Comparison of ENCODE assay signal across 9 cellular contexts in the genomic region with DNA sequence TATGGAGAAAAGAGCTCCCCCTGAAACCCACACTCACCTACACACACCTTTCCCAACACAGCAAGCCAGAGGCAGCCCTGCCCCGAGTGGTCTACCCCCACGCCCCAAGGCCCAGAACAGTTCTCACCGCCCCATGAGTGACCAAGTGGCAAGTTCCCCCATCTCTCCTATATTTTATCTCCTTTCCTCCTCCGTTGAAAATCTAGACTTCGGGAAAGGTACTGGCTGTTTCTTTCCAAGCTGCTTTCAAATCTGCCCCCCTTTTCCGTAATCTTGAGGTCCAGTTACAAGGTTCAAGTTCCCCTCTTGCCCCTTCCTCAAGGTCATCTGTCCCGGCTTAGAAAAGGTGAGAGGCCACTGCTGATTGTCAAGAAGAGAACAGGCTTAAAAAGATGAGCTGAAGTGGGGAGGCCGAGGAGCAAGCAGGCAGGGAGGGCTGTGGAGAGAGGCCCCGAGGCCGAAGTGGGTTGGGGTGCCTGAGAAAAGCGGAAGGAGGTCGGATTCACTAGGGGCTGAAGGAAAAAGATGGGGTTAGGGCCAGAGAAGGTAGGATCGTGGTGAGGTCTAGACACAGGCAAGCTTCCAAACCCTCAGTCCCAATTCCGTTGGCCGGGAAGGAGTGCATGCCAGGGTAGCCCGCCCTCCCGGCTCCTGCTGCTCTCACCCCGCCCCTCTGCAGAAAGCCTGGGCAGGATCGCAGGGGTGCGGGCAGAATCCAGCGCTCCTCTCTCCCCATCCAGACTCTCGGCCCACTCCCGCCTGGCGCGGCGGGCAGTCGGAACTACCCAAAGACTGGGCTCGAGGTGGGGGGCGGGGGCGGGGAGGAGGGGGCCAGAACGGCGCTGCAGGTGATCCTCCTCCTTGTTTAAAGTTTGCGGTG. TPM values are rescaled to one million over a fixed set of nuclear protein-coding genes. Genes with fewer than 3 reads are reported as not detected.
DNase-seq lines count a peak whose midpoint lies in the region; ATAC-seq, FAIRE-seq and TF ChIP-seq lines count a peak whose summit lies in the region.
"Had no signal": no experiment of that assay in that cellular context is flagged by ENCODE, and none has a peak within 500 bp of the region (broad histone marks: within the 10 kb centered on the region; RNA-seq: fewer than 3 reads in every experiment).

No MANE protein-coding gene starts in this region.

- 22 to 24% (median 22%) methylated on average over 21 to 33 of the region's 33 CpGs for WGBS in small intestine, 3 donors

- ATAC-seq in gastrocnemius medialis: no peak
- ATAC-seq in HG02884 (IDR thresholded peaks at IDR 0.05; ENCODE audit: unreplicated experiment): no peak
- no peak for ATAC-seq in HG02885 (IDR thresholded peaks at IDR 0.05; ENCODE audit: poor library complexity, unreplicated experiment)

- H3K4me3 ChIP-seq in gastrocnemius medialis: peak overlapping the region; percentile 57 to 66 (median 64)
- H3K4me3 ChIP-seq in small intestine (ENCODE audit: low read depth in 1 of 2, low read length in 2 of 2): peak overlapping the region in 1 of 2 donors; percentile 45

- no peak for TF ChIP-seq CTCF in gastrocnemius medialis (IDR thresholded peaks at IDR 0.05 in 4 of 5, conservative IDR thresholded peaks at IDR 0.05 in 1 of 5)

- H3K27me3 Mint-ChIP-seq in activated T-helper 2 cell treated with anti-CD3 and anti-CD28 coated beads, Interferon-gamma antibody, Interleukin-2, Interleukin-4, amounts not matched to agents 10 μg/mL and 5 μg/mL and 100 μg/mL, durations not matched to agents 14 hours and 24 hours and 36 hours (ENCODE audit: low read depth): peaks cover 78% of the 10 kb centered on the region

- H3K36me3 ChIP-seq in gastrocnemius medialis (no peaks in the 10 kb centered on the region), small intestine (ENCODE audit: control insufficient read depth in 2 of 2, insufficient read depth in 2 of 2, low read length in 2 of 2) (no peaks in the 10 kb centered on the region)

- no peaks in the 10 kb centered on the region for H3K36me3 Mint-ChIP-seq in activated T-helper 2 cell treated with anti-CD3 and anti-CD28 coated beads, Interferon-gamma antibody, Interleukin-2, Interleukin-4, amounts not matched to agents 10 μg/mL and 5 μg/mL and 100 μg/mL, durations not matched to agents 14 hours and 24 hours and 36 hours (ENCODE audit: low read depth)

- no peaks in the 10 kb centered on the region for H3K9me3 ChIP-seq in gastrocnemius medialis
- no peaks in the 10 kb centered on the region for H3K9me3 ChIP-seq in small intestine (ENCODE audit: control insufficient read depth, low read depth)

- no peak for TF ChIP-seq POLR2A in gastrocnemius medialis (IDR thresholded peaks at IDR 0.05)

- no peaks in the 10 kb centered on the region for H3K9me3 Mint-ChIP-seq in activated T-helper 2 cell treated with anti-CD3 and anti-CD28 coated beads, Interferon-gamma antibody, Interleukin-2, Interleukin-4, amounts not matched to agents 10 μg/mL and 5 μg/mL and 100 μg/mL, durations not matched to agents 14 hours and 24 hours and 36 hours

- H3K27ac ChIP-seq in gastrocnemius medialis (no peak overlapping the region), small intestine (ENCODE audit: low read depth in 1 of 2, low read length in 1 of 2) (no peak overlapping the region)
- H3K27ac ChIP-seq: KMS-11 had no signal

- in situ Hi-C loops in gastrocnemius medialis (cut with MboI; ENCODE audit: low sequenced_read_pairs in 4 of 4): no loop called here

- H3K4me3 Mint-ChIP-seq in activated T-helper 2 cell treated with anti-CD3 and anti-CD28 coated beads, Interferon-gamma antibody, Interleukin-2, Interleukin-4, amounts not matched to agents 10 μg/mL and 5 μg/mL and 100 μg/mL, durations not matched to agents 14 hours and 24 hours and 36 hours (ENCODE audit: low read depth): peak overlapping the region; percentile 51

- intact Hi-C loops in activated T-helper 2 cell treated with anti-CD3 and anti-CD28 coated beads, Interferon-gamma antibody, Interleukin-2, Interleukin-4, amounts not matched to agents 10 μg/mL and 5 μg/mL and 100 μg/mL, durations not matched to agents 14 hours and 24 hours and 36 hours (cut with micrococcal nuclease): loop anchor here (5.0 kb wide), 1 partner anchor 231 kb away; no protein-coding TSS in a partner anchor
- intact Hi-C loops in gastrocnemius medialis (cut with DNase I; ENCODE audit: low total_unique reads): loop anchor here (5.0 to 10.0 kb wide), 3 partner anchors 231 to 1481 kb away; partner anchors contain the start of gene POLQ

- H3K27ac Mint-ChIP-seq in activated T-helper 2 cell treated with anti-CD3 and anti-CD28 coated beads, Interferon-gamma antibody, Interleukin-2, Interleukin-4, amounts not matched to agents 10 μg/mL and 5 μg/mL and 100 μg/mL, durations not matched to agents 14 hours and 24 hours and 36 hours: no peak overlapping the region

- H3K4me1 ChIP-seq in gastrocnemius medialis (peaks cover 16 to 23% of the 10 kb centered on the region in 2 donors), small intestine (ENCODE audit: control insufficient read depth in 2 of 2, insufficient read depth in 1 of 2, low read depth in 1 of 2, low read length in 1 of 2) (peaks cover 0 to 6% of the 10 kb centered on the region in 2 donors)

- FAIRE-seq in small intestine (lab: Jason Lieb, UNC): no peak

- H3K4me1 Mint-ChIP-seq in activated T-helper 2 cell treated with anti-CD3 and anti-CD28 coated beads, Interferon-gamma antibody, Interleukin-2, Interleukin-4, amounts not matched to agents 10 μg/mL and 5 μg/mL and 100 μg/mL, durations not matched to agents 14 hours and 24 hours and 36 hours (ENCODE audit: low read depth): peaks cover 11% of the 10 kb centered on the region

- H3K27me3 ChIP-seq in gastrocnemius medialis: peaks cover 43 to 59% (median 46%) of the 10 kb centered on the region in 3 donors
- peaks cover 0 to 29% of the 10 kb centered on the region in 2 donors for H3K27me3 ChIP-seq in small intestine (ENCODE audit: control insufficient read depth in 2 of 2, insufficient read depth in 2 of 2, low read length in 2 of 2)

- peak; percentile 17 for DNase-seq in GM03348 (ENCODE audit: low spot score)
- no peak for DNase-seq in activated T-helper 2 cell treated with anti-CD3 and anti-CD28 coated beads, Interferon-gamma antibody, Interleukin-2, Interleukin-4, amounts not matched to agents 10 μg/mL and 5 μg/mL and 100 μg/mL, durations not matched to agents 14 hours and 24 hours and 36 hours (ENCODE audit: low spot score)
- DNase-seq in iPS DF 19.7 (ENCODE audit: low read depth, low spot score): peak; percentile 57
- DNase-seq in gastrocnemius medialis: no peak
- DNase-seq in SKM-1 treated with dmso at 0.1 percent for 144 hours (lab: John Stamatoyannopoulos, UW; ENCODE audit: unreplicated experiment): no peak
- DNase-seq in small intestine: no peak

RNA-seq across cellular contexts. Expression of gene SEMA5B, which starts 1.7 kb away (rescaled TPM):
- total RNA-seq in activated T-helper 2 cell treated with anti-CD3 and anti-CD28 coated beads, Interferon-gamma antibody, Interleukin-2, Interleukin-4, amounts not matched to agents 10 μg/mL and 5 μg/mL and 100 μg/mL, durations not matched to agents 14 hours and 24 hours and 36 hours: not detected in 2 replicates
- under 1 TPM in 2 of 4 donors, not detected in 2; 0.10 to 0.26 TPM for total RNA-seq in gastrocnemius medialis
- 1 to 10 TPM in 1 of 3 donors, under 1 TPM in 1, not detected in 1; 0.75 to 1.9 TPM for polyA plus RNA-seq in small intestine

RNA-seq across cellular contexts. Expression of gene PDIA5, which starts 40.9 kb away (rescaled TPM):
- total RNA-seq in activated T-helper 2 cell treated with anti-CD3 and anti-CD28 coated beads, Interferon-gamma antibody, Interleukin-2, Interleukin-4, amounts not matched to agents 10 μg/mL and 5 μg/mL and 100 μg/mL, durations not matched to agents 14 hours and 24 hours and 36 hours: 29.0 and 32.3 TPM in 2 replicates
- 1 to 10 TPM; 2.3 to 4.2 (median 3.0) TPM for total RNA-seq in gastrocnemius medialis
- polyA plus RNA-seq in small intestine: 10 to 100 TPM in 1 of 3 donors, 1 to 10 TPM in 2; 4.6 to 27.7 (median 4.7) TPM

Comparison
In these comparisons a context has a peak if more than half of its experiments do, and no peak if none do; other contexts are left out.
1. DNase-seq: peak in GM03348 (single experiment) and iPS DF 19.7 (single experiment); none in activated T-helper 2 cell treated with anti-CD3 and anti-CD28 coated beads, Interferon-gamma antibody, Interleukin-2, Interleukin-4, amounts not matched to agents 10 μg/mL and 5 μg/mL and 100 μg/mL, durations not matched to agents 14 hours and 24 hours and 36 hours (single experiment), gastrocnemius medialis (0 of 2), SKM-1 treated with dmso at 0.1 percent for 144 hours (single experiment) and small intestine (single experiment).